In genomic region chr2:71880846-71881610, GRCh38 we compare ENCODE assay signal across 13 cellular contexts.
DNase-seq lines count a peak whose midpoint lies in the region; ATAC-seq, FAIRE-seq and TF ChIP-seq lines count a peak whose summit lies in the region.
"Had no signal": no experiment of that assay in that cellular context is flagged by ENCODE, and none has a peak within 500 bp of the region (broad histone marks: within the 10 kb centered on the region; RNA-seq: fewer than 3 reads in every experiment).

No MANE protein-coding gene starts in this region.

- WGBS in HepG2 (ENCODE audit: low lambda C conversion rate) = 7% methylated on average over 4 of the region's 4 CpGs

- no peak overlapping the region for H3K27ac Mint-ChIP-seq in stimulated activated naive CD8-positive, alpha-beta T cell treated with anti-CD3 and anti-CD28 coated beads, Interleukin-15, amount 100 ng/mL, for 72 hours
- peak overlapping the region; percentile 69 for H3K27ac Mint-ChIP-seq in chondrocyte (ENCODE audit: unreplicated experiment)
- no peak overlapping the region for H3K27ac Mint-ChIP-seq in CD8-positive, alpha-beta memory T cell
- H3K27ac Mint-ChIP-seq: activated naive CD4-positive, alpha-beta T cell treated with anti-CD3 and anti-CD28 coated beads, Interleukin-2, amount 50 U/mL, for 24 hours; B cell; T-helper 1 cell treated with Interleukin-12 subunit alpha and Interleukin-12 subunit beta and Interleukin-4 antibody, amounts not matched to agents 30 μg/mL and 1 μg/mL, for 36 hours had no signal

- H3K27me3 ChIP-seq in HepG2 (ENCODE audit: control insufficient read depth in 1 of 2, insufficient read depth in 2 of 2, low read length in 2 of 2) = peaks cover 1 to 34% of the 10 kb centered on the region in 2 experiments; a peak in 3 of 5 replicates
- H3K27me3 ChIP-seq in CD8-positive, alpha-beta memory T cell (ENCODE audit: insufficient read depth, low read length, poor library complexity, severe bottlenecking) = no peaks in the 10 kb centered on the region
- H3K27me3 ChIP-seq: upper lobe of left lung had no signal

- no peaks in the 10 kb centered on the region for H3K4me1 Mint-ChIP-seq in stimulated activated naive CD8-positive, alpha-beta T cell treated with anti-CD3 and anti-CD28 coated beads, Interleukin-15, amount 100 ng/mL, for 72 hours
- H3K4me1 Mint-ChIP-seq in chondrocyte (ENCODE audit: low read depth) = peaks cover 37% of the 10 kb centered on the region
- no peaks in the 10 kb centered on the region for H3K4me1 Mint-ChIP-seq in CD8-positive, alpha-beta memory T cell
- H3K4me1 Mint-ChIP-seq: activated naive CD4-positive, alpha-beta T cell treated with anti-CD3 and anti-CD28 coated beads, Interleukin-2, amount 50 U/mL, for 24 hours; B cell had no signal

- H3K36me3 ChIP-seq in HepG2 (replicated peaks in 1 of 2; ENCODE audit: control insufficient read depth in 1 of 2, insufficient read depth in 2 of 2, low read length in 2 of 2) = no peaks in the 10 kb centered on the region
- no peaks in the 10 kb centered on the region for H3K36me3 ChIP-seq in CD8-positive, alpha-beta memory T cell (ENCODE audit: insufficient read depth, low read length)
- H3K36me3 ChIP-seq: upper lobe of left lung had no signal

- H3K9ac ChIP-seq in HepG2 (ENCODE audit: insufficient read depth, low read depth, low read length) = no peak overlapping the region

- no peak overlapping the region for H3K4me3 ChIP-seq in HepG2 (replicated peaks in 1 of 3; ENCODE audit: insufficient read depth in 1 of 3, low read depth in 2 of 3, low read length in 3 of 3)
- H3K4me3 ChIP-seq in CD8-positive, alpha-beta memory T cell (ENCODE audit: low read length) = no peak overlapping the region
- H3K4me3 ChIP-seq: upper lobe of left lung had no signal

- H3K27me3 Mint-ChIP-seq in stimulated activated naive CD8-positive, alpha-beta T cell treated with anti-CD3 and anti-CD28 coated beads, Interleukin-15, amount 100 ng/mL, for 72 hours = peaks cover 9% of the 10 kb centered on the region
- H3K27me3 Mint-ChIP-seq in chondrocyte (ENCODE audit: low read depth) = peaks cover 8% of the 10 kb centered on the region
- H3K27me3 Mint-ChIP-seq in CD8-positive, alpha-beta memory T cell = peaks cover 0 to 3% of the 10 kb centered on the region in 2 donors
- H3K27me3 Mint-ChIP-seq: B cell had no signal

- no peaks in the 10 kb centered on the region for H3K79me2 ChIP-seq in HepG2 (ENCODE audit: insufficient read depth, low read length)

- ATAC-seq in stimulated activated naive CD8-positive, alpha-beta T cell treated with anti-CD3 and anti-CD28 coated beads, Interleukin-15, amount 100 ng/mL, for 72 hours = peak; percentile 16
- ATAC-seq in stimulated activated naive CD8-positive, alpha-beta T cell treated with anti-CD3 and anti-CD28 coated beads, Interleukin-15, Interleukin-2, amounts not matched to agents 100 U/mL and 50 U/mL, for 24 hours = no peak
- ATAC-seq in HepG2 = no peak
- ATAC-seq in GM21619 (IDR thresholded peaks at IDR 0.05; ENCODE audit: unreplicated experiment) = no peak
- ATAC-seq in GM19467 (IDR thresholded peaks at IDR 0.05; ENCODE audit: unreplicated experiment) = no peak

- BruUV-seq in HepG2 (replicated peaks; lab: Mats Ljungman, UMichigan) = no TSS peak

- in situ Hi-C loops in HepG2 (cut with HindIII; ENCODE audit: extremely low pct_ligation_motif_present, low pct_unique_long_range_greater_than_20kb) = no loop called here
- in situ Hi-C loops in KBM-7 (cut with MboI; ENCODE audit: low pct_unique_long_range_greater_than_20kb, low sequenced_read_pairs) = no loop called here

- peaks cover 40% of the 10 kb centered on the region for H3K4me1 ChIP-seq in HepG2 (ENCODE audit: insufficient read depth, low read length)
- no peaks in the 10 kb centered on the region for H3K4me1 ChIP-seq in CD8-positive, alpha-beta memory T cell (ENCODE audit: insufficient read depth, low read length)

- H3K9me3 Mint-ChIP-seq in stimulated activated naive CD8-positive, alpha-beta T cell treated with anti-CD3 and anti-CD28 coated beads, Interleukin-15, amount 100 ng/mL, for 72 hours = no peaks in the 10 kb centered on the region
- H3K9me3 Mint-ChIP-seq in chondrocyte (ENCODE audit: low read depth) = peaks cover 7% of the 10 kb centered on the region
- H3K9me3 Mint-ChIP-seq in CD8-positive, alpha-beta memory T cell = no peaks in the 10 kb centered on the region
- H3K9me3 Mint-ChIP-seq: activated naive CD4-positive, alpha-beta T cell treated with anti-CD3 and anti-CD28 coated beads, Interleukin-2, amount 50 U/mL, for 24 hours; T-helper 1 cell treated with Interleukin-12 subunit alpha and Interleukin-12 subunit beta and Interleukin-4 antibody, amounts not matched to agents 30 μg/mL and 1 μg/mL, for 36 hours had no signal

- intact Hi-C loops in HepG2 (cut with micrococcal nuclease; ENCODE audit: unreplicated experiment) = no loop called here

- CTCF ChIA-PET in HepG2 (lab: Yijun Ruan, JAX; ENCODE audit: low intra/inter-chr PET ratio, low total read pairs) = no interaction called here
- CTCF ChIA-PET in CD8-positive, alpha-beta memory T cell (lab: Charles Lee) = interaction anchor here (1.1 kb wide), 1 partner anchor 18 kb away, joined by 3 read pairs; no protein-coding TSS in a partner anchor

- TF ChIP-seq POLR2A in HepG2 (IDR thresholded peaks at IDR 0.05; ENCODE audit: insufficient read depth in 1 of 2, low read depth in 2 of 2, low read length in 2 of 2) = no peak

- no peak for DNase-seq in stimulated activated naive CD8-positive, alpha-beta T cell treated with anti-CD3 and anti-CD28 coated beads, Interleukin-15, amount 100 ng/mL, for 72 hours
- no peak for DNase-seq in stimulated activated naive CD8-positive, alpha-beta T cell treated with anti-CD3 and anti-CD28 coated beads, Interleukin-15, Interleukin-2, amounts not matched to agents 100 U/mL and 50 U/mL, for 24 hours
- DNase-seq in chondrocyte (ENCODE audit: low spot score) (no peak), HepG2 (ENCODE audit: low spot score) (peak; percentile 13), KBM-7 (no peak)
- DNase-seq in CD8-positive, alpha-beta memory T cell = no peak
- DNase-seq: NCI-H1436 treated with DMSO at 0.1 percent for 48 hours had no signal

- H3K4me3 Mint-ChIP-seq in stimulated activated naive CD8-positive, alpha-beta T cell treated with anti-CD3 and anti-CD28 coated beads, Interleukin-15, amount 100 ng/mL, for 72 hours = no peak overlapping the region
- no peak overlapping the region for H3K4me3 Mint-ChIP-seq in chondrocyte (ENCODE audit: unreplicated experiment)
- H3K4me3 Mint-ChIP-seq in CD8-positive, alpha-beta memory T cell = no peak overlapping the region
- H3K4me3 Mint-ChIP-seq: activated naive CD4-positive, alpha-beta T cell treated with anti-CD3 and anti-CD28 coated beads, Interleukin-2, amount 50 U/mL, for 24 hours; B cell; T-helper 1 cell treated with Interleukin-12 subunit alpha and Interleukin-12 subunit beta and Interleukin-4 antibody, amounts not matched to agents 30 μg/mL and 1 μg/mL, for 36 hours had no signal

- TF ChIP-seq CTCF in chondrocyte (IDR thresholded peaks at IDR 0.05) (no peak), HepG2 (CRISPR knock-in tag; IDR thresholded peaks at IDR 0.05) (no peak)

- no peaks in the 10 kb centered on the region for H4K20me1 ChIP-seq in HepG2 (ENCODE audit: insufficient read depth, low read length)

- H3K27ac ChIP-seq in HepG2 (ENCODE audit: extremely low read length, insufficient read depth, low read length) = no peak overlapping the region
- no peak overlapping the region for H3K27ac ChIP-seq in CD8-positive, alpha-beta memory T cell (ENCODE audit: low read depth, low read length)

- no peak for TF ChIP-seq RAD21 in HepG2 (CRISPR knock-in tag; IDR thresholded peaks at IDR 0.05)

- H3K36me3 Mint-ChIP-seq in chondrocyte (ENCODE audit: low read depth) = peaks cover 4% of the 10 kb centered on the region
- no peaks in the 10 kb centered on the region for H3K36me3 Mint-ChIP-seq in CD8-positive, alpha-beta memory T cell
- H3K36me3 Mint-ChIP-seq: activated naive CD4-positive, alpha-beta T cell treated with anti-CD3 and anti-CD28 coated beads, Interleukin-2, amount 50 U/mL, for 24 hours had no signal

- no peak for TF ChIP-seq EP300 in HepG2 (IDR thresholded peaks at IDR 0.05; ENCODE audit: low read depth in 2 of 2, low read length in 2 of 2)
- TF ChIP-seq EP300 in HepG2 (CRISPR knock-in tag; IDR thresholded peaks at IDR 0.05; ENCODE audit: borderline replicate concordance) = no peak

- no peaks in the 10 kb centered on the region for H3K9me3 ChIP-seq in HepG2 (ENCODE audit: low read length)
- no peaks in the 10 kb centered on the region for H3K9me3 ChIP-seq in CD8-positive, alpha-beta memory T cell (ENCODE audit: low read length)

- no peak overlapping the region for H3K4me2 ChIP-seq in HepG2 (ENCODE audit: low read depth, low read length)

- H2AFZ ChIP-seq in HepG2 (ENCODE audit: low read length) = no peak overlapping the region

- no peak for FAIRE-seq in HepG2 (lab: Jason Lieb, UNC)

- POLR2A ChIA-PET in HepG2 (lab: Yijun Ruan, JAX) = no interaction called here
- POLR2A ChIA-PET in CD8-positive, alpha-beta memory T cell (lab: Charles Lee) = no interaction called here

TF ChIP-seq in HepG2, 621 proteins besides CTCF, POLR2A, EP300 and RAD21:
- TF ChIP-seq RARA (CRISPR knock-in tag; IDR thresholded peaks at IDR 0.05) = peak; percentile 29; the same call in 1 of the 2 replicates
- no peak for TF ChIP-seq DRAP1 (CRISPR knock-in tag; IDR thresholded peaks at IDR 0.05)
- TF ChIP-seq SRSF4 (IDR thresholded peaks at IDR 0.05; ENCODE audit: low read depth, low read length, poor library complexity, severe bottlenecking) = no peak
- peak in 1 of 2 experiments; percentile 75; a peak in 2 of 4 replicates for TF ChIP-seq NR2F1 (CRISPR knock-in tag; IDR thresholded peaks at IDR 0.05)
- TF ChIP-seq FOSL2 (CRISPR knock-in tag; IDR thresholded peaks at IDR 0.05) = peak; percentile 88
- no peak for TF ChIP-seq HOXA7 (CRISPR knock-in tag; IDR thresholded peaks at IDR 0.05)
- 0 out of 2 replicates have a peak, but pooled peaks have one; percentile 29 for TF ChIP-seq ZNF878 (CRISPR knock-in tag; IDR thresholded peaks at IDR 0.05)
- no peak for TF ChIP-seq ATRX (CRISPR knock-in tag; IDR thresholded peaks at IDR 0.05; ENCODE audit: borderline replicate concordance)
- TF ChIP-seq SALL1 (CRISPR knock-in tag; IDR thresholded peaks at IDR 0.05) = 0 out of 2 replicates have a peak, but pooled peaks have one; percentile 19
- peak; percentile 25; the same call in 1 of the 2 replicates for TF ChIP-seq ZNF253 (CRISPR knock-in tag; IDR thresholded peaks at IDR 0.05; ENCODE audit: borderline replicate concordance)
TF ChIP-seq in HepG2: peak in this region for 6.
